25 cellular contexts compared by ENCODE assay signal in the genomic region with DNA sequence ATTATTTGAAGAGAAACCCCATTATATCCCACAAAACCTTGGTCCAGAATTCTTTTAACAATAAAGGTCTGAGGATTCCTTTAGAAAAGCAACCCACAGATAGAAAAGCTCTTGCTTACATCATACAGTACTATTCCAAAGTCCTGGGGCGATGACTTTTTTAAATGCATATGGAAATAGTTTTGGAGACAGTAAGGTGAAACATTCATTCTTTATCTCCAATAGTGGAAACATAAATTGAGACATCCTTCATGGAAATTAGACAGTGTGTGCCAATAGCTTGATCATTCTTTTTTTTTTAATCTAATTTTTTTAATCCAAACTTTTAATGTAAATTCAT.
DNase-seq lines count a peak whose midpoint lies in the region; ATAC-seq and TF ChIP-seq lines count a peak whose summit lies in the region.
"Had no signal": no experiment of that assay in that cellular context is flagged by ENCODE, and none has a peak within 500 bp of the region (broad histone marks: within the 10 kb centered on the region; RNA-seq: fewer than 3 reads in every experiment).

No MANE protein-coding gene starts in this region.

- no peaks in the 10 kb centered on the region for H3K9me3 ChIP-seq in SK-N-MC (ENCODE audit: low read depth, low read length)
- H3K9me3 ChIP-seq: right atrium auricular region, stomach had no signal

- H3K4me3 ChIP-seq in SK-N-MC: peak overlapping the region; percentile 63
- no peak overlapping the region for H3K4me3 ChIP-seq in fibroblast of the aortic adventitia (ENCODE audit: low read depth, low read length)
- H3K4me3 ChIP-seq: lung, stomach had no signal

- H3K27ac ChIP-seq in SK-N-MC: peak overlapping the region; percentile 99
- H3K27ac ChIP-seq: KMS-11, RWPE1, stomach had no signal

- DNase-seq in EL (peak; percentile 13), SK-N-MC (ENCODE audit: low read depth, low spot score) (peak; percentile 56), fibroblast of the aortic adventitia (ENCODE audit: low read depth) (peak; percentile 44), omental fat pad (ENCODE audit: low spot score) (no peak), inferior parietal cortex (ENCODE audit: extremely low spot score) (no peak)
- no peak for DNase-seq in stimulated activated CD4-positive, alpha-beta T cell treated with anti-CD3 and anti-CD28 coated beads, Interleukin-4, amount 100 ng/mL, for 4 hours
- DNase-seq: activated CD4-positive, alpha-beta memory T cell treated with anti-CD3 and anti-CD28 coated beads, Interleukin-2, amount 10 ng/mL, durations not matched to agents 7 days and 5 days; activated naive CD4-positive, alpha-beta T cell; amygdala; C1 segment of cervical spinal cord; Calu3; effector CD4-positive, alpha-beta T cell; erythroblast; H7; hypothalamus; kidney; NCI-H2171 treated with DMSO at 0.1 percent for 48 hours; stimulated activated CD4-positive, alpha-beta T cell treated with anti-CD3 and anti-CD28 coated beads, Interleukin-12 subunit alpha, Interleukin-12 subunit beta, amount 100 ng/mL, for 4 hours; stomach had no signal

- ATAC-seq in omental fat pad (ENCODE audit: low FRiP score): peak; percentile 53
- ATAC-seq in GM18907 (IDR thresholded peaks at IDR 0.05; ENCODE audit: unreplicated experiment): no peak
- no peak for ATAC-seq in GM19395 (IDR thresholded peaks at IDR 0.05; ENCODE audit: unreplicated experiment)

- no peak for TF ChIP-seq CTCF in fibroblast of the aortic adventitia (IDR thresholded peaks at IDR 0.05; ENCODE audit: insufficient read depth, low read length)
- no peak for TF ChIP-seq CTCF in omental fat pad (IDR thresholded peaks at IDR 0.05)

- H3K9ac ChIP-seq in SK-N-MC (ENCODE audit: insufficient read length): peak overlapping the region; percentile 72
- H3K9ac ChIP-seq: KMS-11 had no signal

- H3K36me3 ChIP-seq in SK-N-MC (ENCODE audit: insufficient read depth, low read length): peaks cover 73% of the 10 kb centered on the region

Comparison
In these comparisons a context has a peak if more than half of its experiments do, and no peak if none do; other contexts are left out.
1. DNase-seq: peak in EL (single experiment), SK-N-MC (single experiment) and fibroblast of the aortic adventitia (single experiment); none in omental fat pad (single experiment), inferior parietal cortex (single experiment) and stimulated activated CD4-positive, alpha-beta T cell treated with anti-CD3 and anti-CD28 coated beads, Interleukin-4, amount 100 ng/mL, for 4 hours (0 of 2).